In the genomic region with DNA sequence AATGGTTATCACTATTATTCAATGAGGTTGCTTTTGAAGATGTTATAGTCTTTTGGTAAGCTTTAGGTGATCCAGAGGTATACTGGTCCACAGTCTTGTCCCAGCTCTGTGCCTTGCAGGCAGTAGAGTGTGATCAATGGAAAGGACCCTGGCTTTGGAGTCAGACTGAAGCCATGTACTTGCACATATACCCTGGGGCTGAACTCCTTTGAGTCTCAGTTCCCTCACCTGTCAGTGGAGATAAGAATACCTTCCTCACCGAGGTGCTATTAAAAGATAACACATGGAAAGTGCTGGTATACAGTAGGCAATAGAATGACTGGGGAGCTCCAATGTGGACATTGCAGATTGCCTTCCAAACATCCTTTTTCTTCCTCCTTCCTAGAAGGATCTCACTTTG, we compare ENCODE assay signal across 1 cellular context.
TF ChIP-seq lines count a peak whose summit lies in the region.

No MANE protein-coding gene starts in this region.

TF ChIP-seq in IMR-90, 13 proteins besides CTCF, POLR2A, EP300 and RAD21:
- TF ChIP-seq FOS (IDR thresholded peaks at IDR 0.05; ENCODE audit: low read depth, low read length) (no peak), NFE2L2 (IDR thresholded peaks at IDR 0.05; ENCODE audit: low read depth, low read length) (no peak), BHLHE40 (IDR thresholded peaks at IDR 0.05; ENCODE audit: low read depth, low read length) (no peak), MXI1 (IDR thresholded peaks at IDR 0.05; ENCODE audit: borderline replicate concordance, low read depth, low read length) (no peak), RCOR1 (IDR thresholded peaks at IDR 0.05; ENCODE audit: insufficient replicate concordance, low read length) (no peak), SMC3 (IDR thresholded peaks at IDR 0.05; ENCODE audit: low read depth, low read length) (no peak), CEBPB (IDR thresholded peaks at IDR 0.05; ENCODE audit: low read depth, low read length) (no peak), MAZ (IDR thresholded peaks at IDR 0.05; ENCODE audit: borderline replicate concordance, low read depth, low read length) (no peak), RFX5 (IDR thresholded peaks at IDR 0.05; ENCODE audit: low read depth, low read length) (no peak), CHD1 (IDR thresholded peaks at IDR 0.05; ENCODE audit: low read depth, low read length) (no peak), MAFK (IDR thresholded peaks at IDR 0.05; ENCODE audit: low read depth, low read length) (no peak)
- TF ChIP-seq, protein P1, sequence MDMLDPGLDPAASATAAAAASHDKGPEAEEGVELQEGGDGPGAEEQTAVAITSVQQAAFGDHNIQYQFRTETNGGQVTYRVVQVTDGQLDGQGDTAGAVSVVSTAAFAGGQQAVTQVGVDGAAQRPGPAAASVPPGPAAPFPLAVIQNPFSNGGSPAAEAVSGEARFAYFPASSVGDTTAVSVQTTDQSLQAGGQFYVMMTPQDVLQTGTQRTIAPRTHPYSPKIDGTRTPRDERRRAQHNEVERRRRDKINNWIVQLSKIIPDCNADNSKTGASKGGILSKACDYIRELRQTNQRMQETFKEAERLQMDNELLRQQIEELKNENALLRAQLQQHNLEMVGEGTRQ (IDR thresholded peaks at IDR 0.05; ENCODE audit: low read depth, low read length): no peak
- TF ChIP-seq, protein P2, sequence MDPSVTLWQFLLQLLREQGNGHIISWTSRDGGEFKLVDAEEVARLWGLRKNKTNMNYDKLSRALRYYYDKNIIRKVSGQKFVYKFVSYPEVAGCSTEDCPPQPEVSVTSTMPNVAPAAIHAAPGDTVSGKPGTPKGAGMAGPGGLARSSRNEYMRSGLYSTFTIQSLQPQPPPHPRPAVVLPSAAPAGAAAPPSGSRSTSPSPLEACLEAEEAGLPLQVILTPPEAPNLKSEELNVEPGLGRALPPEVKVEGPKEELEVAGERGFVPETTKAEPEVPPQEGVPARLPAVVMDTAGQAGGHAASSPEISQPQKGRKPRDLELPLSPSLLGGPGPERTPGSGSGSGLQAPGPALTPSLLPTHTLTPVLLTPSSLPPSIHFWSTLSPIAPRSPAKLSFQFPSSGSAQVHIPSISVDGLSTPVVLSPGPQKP (IDR thresholded peaks at IDR 0.05; ENCODE audit: borderline replicate concordance, low read depth, low read length): no peak
